Comparison of ENCODE assay signal across 8 cellular contexts in genomic region chr19:34171539-34171876, GRCh38. TPM values are rescaled to one million over a fixed set of nuclear protein-coding genes. Genes with fewer than 3 reads are reported as not detected.
DNase-seq lines count a peak whose midpoint lies in the region; ATAC-seq and TF ChIP-seq lines count a peak whose summit lies in the region.

No MANE protein-coding gene starts in this region.

- DNase-seq in SIG-M5 treated with dmso at 0.1 percent for 504 hours (lab: John Stamatoyannopoulos, UW; ENCODE audit: unreplicated experiment) (peak; percentile 66), SIG-M5 (lab: John Stamatoyannopoulos, UW) (no peak), Peyer's patch (no peak), testis (no peak), putamen (ENCODE audit: low spot score) (no peak)

- H3K36me3 ChIP-seq in Peyer's patch (no peaks in the 10 kb centered on the region), muscle layer of colon (ENCODE audit: insufficient read depth, low read length) (no peaks in the 10 kb centered on the region), testis (ENCODE audit: low read depth, missing control alignments) (no peaks in the 10 kb centered on the region)

- no peaks in the 10 kb centered on the region for H3K9me3 ChIP-seq in Peyer's patch
- no peaks in the 10 kb centered on the region for H3K9me3 ChIP-seq in muscle layer of colon (ENCODE audit: low read length)
- H3K9me3 ChIP-seq in testis, result no peaks in the 10 kb centered on the region

- no peaks in the 10 kb centered on the region for H3K27me3 ChIP-seq in Peyer's patch
- no peaks in the 10 kb centered on the region for H3K27me3 ChIP-seq in muscle layer of colon (ENCODE audit: control insufficient read depth in 1 of 2, insufficient read depth in 2 of 2, low read length in 2 of 2)
- H3K27me3 ChIP-seq in testis, result no peaks in the 10 kb centered on the region

- TF ChIP-seq POLR2A in Peyer's patch (IDR thresholded peaks at IDR 0.05) (no peak), testis (IDR thresholded peaks at IDR 0.05) (no peak)

- intact Hi-C loops in testis (cut with DNase I; ENCODE audit: low total_unique reads), result no loop called here

- H3K27ac ChIP-seq in Peyer's patch, result peak overlapping the region; percentile 96 to 99 (median 99)
- H3K27ac ChIP-seq in cingulate gyrus (ENCODE audit: low read depth, low read length), result peak overlapping the region; percentile 97
- H3K27ac ChIP-seq in muscle layer of colon (ENCODE audit: low read depth, low read length), result peak overlapping the region; percentile 94
- H3K27ac ChIP-seq in testis, result peak overlapping the region; percentile 100

- TF ChIP-seq CTCF in Peyer's patch (IDR thresholded peaks at IDR 0.05) (no peak), testis (IDR thresholded peaks at IDR 0.05) (no peak)

- peaks cover 0 to 40% (median 11%) of the 10 kb centered on the region in 4 donors for H3K4me1 ChIP-seq in Peyer's patch
- H3K4me1 ChIP-seq in muscle layer of colon (ENCODE audit: insufficient read depth, low read length), result peaks cover 32% of the 10 kb centered on the region
- H3K4me1 ChIP-seq in testis, result peaks cover 26% of the 10 kb centered on the region

- ATAC-seq in HG02610 (IDR thresholded peaks at IDR 0.05; ENCODE audit: unreplicated experiment), result peak; percentile 58

- H3K4me3 ChIP-seq in Peyer's patch, result peak overlapping the region; percentile 85 to 99 (median 90)
- peak overlapping the region; percentile 65 to 74 for H3K4me3 ChIP-seq in muscle layer of colon (ENCODE audit: low read depth in 1 of 2, low read length in 2 of 2)
- H3K4me3 ChIP-seq in testis, result peak overlapping the region; percentile 96 to 100

- 19 to 20% methylated on average over 9 of the region's 9 CpGs for WGBS in testis, 2 donors

- H3K9ac ChIP-seq in muscle layer of colon (ENCODE audit: low read length), result peak overlapping the region; percentile 66

RNA-seq across cellular contexts. Expression of gene LSM14A, which starts 0.8 kb away (rescaled TPM):
- 100 to 1,000 TPM in 3 of 4 donors, 10 to 100 TPM in 1; 88.2 to 152 (median 127) TPM for total RNA-seq in Peyer's patch
- total RNA-seq in testis, result 100 to 1,000 TPM; 174 to 192 TPM
- 122 TPM for polyA plus RNA-seq in testis (ENCODE audit: insufficient read depth, low read depth, low replicate concordance)
